24 cellular contexts compared by ENCODE assay signal in the genomic region with DNA sequence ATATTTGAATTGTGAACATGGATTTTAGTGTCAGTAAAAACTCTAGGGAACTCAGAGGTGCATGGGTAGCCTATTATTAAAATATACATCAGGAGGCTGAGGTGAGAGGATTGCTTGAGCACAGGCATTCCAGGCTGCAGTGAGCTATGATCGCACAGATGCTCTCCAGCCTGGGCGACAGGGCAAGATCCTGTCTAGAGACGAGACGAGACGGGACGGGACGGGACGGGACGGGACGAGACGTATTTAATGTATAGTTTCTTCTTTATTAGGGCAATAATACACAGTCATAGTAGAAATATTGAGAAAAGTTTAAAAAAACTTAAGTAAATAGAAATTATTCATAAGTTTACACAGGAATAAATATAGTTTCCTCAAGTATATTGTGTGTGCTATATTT.
"Had no signal": no experiment of that assay in that cellular context is flagged by ENCODE, and none has a peak within 500 bp of the region (broad histone marks: within the 10 kb centered on the region; RNA-seq: fewer than 3 reads in every experiment).

No MANE protein-coding gene starts in this region.

- H3K27ac ChIP-seq: colonic mucosa, coronary artery, epithelial cell of prostate, esophagus muscularis mucosa, esophagus squamous epithelium, foreskin keratinocyte, gastrocnemius medialis, gastroesophageal sphincter, heart left ventricle, heart right ventricle had no signal

- H3K4me3 ChIP-seq: colonic mucosa, coronary artery, esophagus muscularis mucosa, esophagus squamous epithelium, gastrocnemius medialis, gastroesophageal sphincter, heart left ventricle, heart right ventricle had no signal

- H3K9me3 Mint-ChIP-seq: dendritic cell treated with granulocyte-macrophage colony-stimulating factor and Interleukin-4, amounts not matched to agents 40 ng/mL and 50 ng/mL, for 4 days; effector memory CD8-positive, alpha-beta T cell; endodermal cell had no signal

- DNase-seq: colonic mucosa; dermis blood vessel endothelial cell; dorsolateral prefrontal cortex; effector CD4-positive, alpha-beta T cell; effector CD8-positive, alpha-beta T cell; effector memory CD4-positive, alpha-beta T cell; effector memory CD8-positive, alpha-beta T cell; endodermal cell; erythroblast; esophagus squamous epithelium; foreskin fibroblast; foreskin keratinocyte; foreskin melanocyte; gastrocnemius medialis; glutamatergic neuron; head of caudate nucleus; heart left ventricle; heart right ventricle had no signal

- H3K27ac Mint-ChIP-seq: dendritic cell treated with granulocyte-macrophage colony-stimulating factor and Interleukin-4, amounts not matched to agents 40 ng/mL and 50 ng/mL, for 4 days; effector memory CD8-positive, alpha-beta T cell; endodermal cell had no signal

- H3K4me1 ChIP-seq: colonic mucosa, esophagus muscularis mucosa, esophagus squamous epithelium, gastroesophageal sphincter, heart left ventricle, heart right ventricle had no signal

- H3K27me3 ChIP-seq: colonic mucosa, dorsolateral prefrontal cortex, esophagus muscularis mucosa, esophagus squamous epithelium, foreskin keratinocyte, gastrocnemius medialis, gastroesophageal sphincter, heart left ventricle, heart right ventricle had no signal

- H3K36me3 ChIP-seq: colonic mucosa, esophagus muscularis mucosa, esophagus squamous epithelium, gastrocnemius medialis, gastroesophageal sphincter, heart left ventricle, heart right ventricle had no signal

- ATAC-seq: effector memory CD8-positive, alpha-beta T cell; esophagus mucosa; foreskin keratinocyte; gastrocnemius medialis; gastroesophageal sphincter; heart left ventricle; heart right ventricle had no signal

- H3K4me3 Mint-ChIP-seq: dendritic cell treated with granulocyte-macrophage colony-stimulating factor and Interleukin-4, amounts not matched to agents 40 ng/mL and 50 ng/mL, for 4 days; effector memory CD8-positive, alpha-beta T cell; endodermal cell had no signal

- H3K9me3 ChIP-seq: colonic mucosa, esophagus muscularis mucosa, esophagus squamous epithelium, gastrocnemius medialis, gastroesophageal sphincter, heart left ventricle, heart right ventricle had no signal

- H3K27me3 Mint-ChIP-seq: dendritic cell treated with granulocyte-macrophage colony-stimulating factor and Interleukin-4, amounts not matched to agents 40 ng/mL and 50 ng/mL, for 4 days had no signal
